Comparison of ENCODE assay signal across 9 cellular contexts in genomic region chr22:21621891-21622623, GRCh38. TPM values are rescaled to one million over a fixed set of nuclear protein-coding genes. Genes with fewer than 3 reads are reported as not detected.
DNase-seq lines count a peak whose midpoint lies in the region; ATAC-seq and TF ChIP-seq lines count a peak whose summit lies in the region.
"Had no signal": no experiment of that assay in that cellular context is flagged by ENCODE, and none has a peak within 500 bp of the region (broad histone marks: within the 10 kb centered on the region; RNA-seq: fewer than 3 reads in every experiment).

No MANE protein-coding gene starts in this region.

- no peak overlapping the region for H3K4me3 ChIP-seq in GM23248
- H3K4me3 ChIP-seq in gastrocnemius medialis = no peak overlapping the region
- H3K4me3 ChIP-seq: stomach had no signal

- no peaks in the 10 kb centered on the region for H3K9me2 ChIP-seq in GM23248 (ENCODE audit: insufficient read depth)

- peaks cover 60% of the 10 kb centered on the region for H3K36me3 Mint-ChIP-seq in effector memory CD8-positive, alpha-beta T cell (ENCODE audit: insufficient read depth)
- peaks cover 9% of the 10 kb centered on the region for H3K36me3 Mint-ChIP-seq in osteocyte (ENCODE audit: unreplicated experiment)

- no peak for TF ChIP-seq POLR2A in gastrocnemius medialis (IDR thresholded peaks at IDR 0.05)

- peak overlapping the region; percentile 46 to 62 for H3K27ac Mint-ChIP-seq in effector memory CD8-positive, alpha-beta T cell
- peak overlapping the region; percentile 54 for H3K27ac Mint-ChIP-seq in osteocyte (ENCODE audit: unreplicated experiment)

- H3K79me2 ChIP-seq in GM23248 (ENCODE audit: insufficient read depth) = peaks cover 96% of the 10 kb centered on the region

- H3K36me3 ChIP-seq in GM23248 (ENCODE audit: low read depth) = peaks cover 3% of the 10 kb centered on the region; the same call in 1 of the 2 replicates
- no peaks in the 10 kb centered on the region for H3K36me3 ChIP-seq in gastrocnemius medialis

- ATAC-seq in effector memory CD8-positive, alpha-beta T cell (replicated peaks) = no peak
- ATAC-seq in gastrocnemius medialis (no peak), HG03442 (IDR thresholded peaks at IDR 0.05; ENCODE audit: unreplicated experiment) (no peak)

- no peak overlapping the region for H3K4me2 ChIP-seq in GM23248 (ENCODE audit: unreplicated experiment)

- H3K27ac ChIP-seq in GM23248 = peak overlapping the region; percentile 45
- H3K27ac ChIP-seq in gastrocnemius medialis = no peak overlapping the region
- H3K27ac ChIP-seq: stomach had no signal

- peaks cover 31 to 39% of the 10 kb centered on the region in 2 donors for H3K4me1 Mint-ChIP-seq in effector memory CD8-positive, alpha-beta T cell (ENCODE audit: low read depth in 2 of 2)
- H3K4me1 Mint-ChIP-seq in osteocyte (ENCODE audit: unreplicated experiment) = peaks cover 37% of the 10 kb centered on the region

- H2AFZ ChIP-seq in GM23248 = no peak overlapping the region

- DNase-seq in GM23248 (peak; percentile 40), OCI-M1 (lab: John Stamatoyannopoulos, UW) (peak; percentile 63), osteocyte (ENCODE audit: extremely low spot score, unreplicated experiment) (no peak), gastrocnemius medialis (no peak), NCI-H524 (lab: John Stamatoyannopoulos, UW) (no peak)
- no peak for DNase-seq in effector memory CD8-positive, alpha-beta T cell
- DNase-seq: NCI-H1436, stomach had no signal

- H3K4me3 Mint-ChIP-seq in effector memory CD8-positive, alpha-beta T cell = no peak overlapping the region
- H3K4me3 Mint-ChIP-seq in osteocyte (ENCODE audit: unreplicated experiment) = no peak overlapping the region

- peaks cover 8% of the 10 kb centered on the region; the same call in 1 of the 2 replicates for H4K20me1 ChIP-seq in GM23248 (ENCODE audit: insufficient read depth)

- in situ Hi-C loops in GM23248 (cut with MboI) = no loop called here
- in situ Hi-C loops in gastrocnemius medialis (cut with MboI; ENCODE audit: low sequenced_read_pairs in 4 of 4) = no loop called here

- TF ChIP-seq CTCF in osteocyte (IDR thresholded peaks at IDR 0.05) (no peak), gastrocnemius medialis (IDR thresholded peaks at IDR 0.05 in 4 of 5, conservative IDR thresholded peaks at IDR 0.05 in 1 of 5) (no peak)

- H3K9me3 ChIP-seq in GM23248 (ENCODE audit: low read depth) (no peaks in the 10 kb centered on the region), gastrocnemius medialis (no peaks in the 10 kb centered on the region)
- H3K9me3 ChIP-seq: stomach had no signal

- H3K27me3 Mint-ChIP-seq in effector memory CD8-positive, alpha-beta T cell = no peaks in the 10 kb centered on the region
- no peaks in the 10 kb centered on the region for H3K27me3 Mint-ChIP-seq in osteocyte (ENCODE audit: unreplicated experiment)

- peaks cover 23% of the 10 kb centered on the region for H3F3A ChIP-seq in GM23248 (ENCODE audit: insufficient read depth)

- H3K9ac ChIP-seq in GM23248 = peak overlapping the region; percentile 17; the same call in 1 of the 2 replicates

- 49 to 53% methylated on average over 11 of the region's 11 CpGs for WGBS in GM23248 (ENCODE audit: low coverage in 1 of 2, low lambda C conversion rate in 2 of 2, missing lambda C conversion rate in 2 of 2), 2 experiments

- intact Hi-C loops in gastrocnemius medialis (cut with DNase I; ENCODE audit: low total_unique reads) = no loop called here

- no peaks in the 10 kb centered on the region for H3K9me3 Mint-ChIP-seq in effector memory CD8-positive, alpha-beta T cell
- no peaks in the 10 kb centered on the region for H3K9me3 Mint-ChIP-seq in osteocyte (ENCODE audit: unreplicated experiment)

- peaks cover 5% of the 10 kb centered on the region; the same call in 1 of the 2 replicates for H3K4me1 ChIP-seq in GM23248 (ENCODE audit: insufficient read depth)
- H3K4me1 ChIP-seq in gastrocnemius medialis = peaks cover 32 to 34% of the 10 kb centered on the region in 2 donors

- H3K27me3 ChIP-seq in GM23248 (replicated peaks; ENCODE audit: insufficient read depth) (no peaks in the 10 kb centered on the region), gastrocnemius medialis (no peaks in the 10 kb centered on the region)
- H3K27me3 ChIP-seq: stomach had no signal

RNA-seq across cellular contexts. Expression of gene YDJC, which starts 7.8 kb away (rescaled TPM):
- 27.1 and 31.5 TPM in 2 replicates for total RNA-seq in GM23248 (2014; rRNA removed; shearing (Covaris generic))
- 20.0 and 25.1 TPM in 2 replicates for polyA plus RNA-seq in GM23248 (2016; fragmentation: Nextera tagmentation; extraction: Ambion mirVana)
- total RNA-seq in osteocyte (15.7 and 15.9 TPM in 2 replicates), gastrocnemius medialis (10 to 100 TPM in 1 of 4 donors, 1 to 10 TPM in 3; 5.2 to 10.8 (median 6.3) TPM)

RNA-seq across cellular contexts. Expression of gene CCDC116, which starts 10.5 kb away (rescaled TPM):
- total RNA-seq in GM23248 (2014; rRNA removed; shearing (Covaris generic)) = 0.54 TPM in 1 of 2 replicates, not detected in the other
- 0.10 TPM in 1 of 2 replicates, not detected in the other for polyA plus RNA-seq in GM23248 (2016; fragmentation: Nextera tagmentation; extraction: Ambion mirVana)
- total RNA-seq in osteocyte (0.59 and 0.78 TPM in 2 replicates), gastrocnemius medialis (under 1 TPM in 2 of 4 donors, not detected in 2; 0.20 to 0.22 TPM)
- total RNA-seq: stomach had no signal

RNA-seq across cellular contexts. Expression of gene SDF2L1, which starts 20.0 kb away (rescaled TPM):
- total RNA-seq in GM23248 (2014; rRNA removed; shearing (Covaris generic)) = 28.8 and 33.9 TPM in 2 replicates
- 37.2 and 38.7 TPM in 2 replicates for polyA plus RNA-seq in GM23248 (2016; fragmentation: Nextera tagmentation; extraction: Ambion mirVana)
- total RNA-seq in osteocyte (20.7 and 23.2 TPM in 2 replicates), gastrocnemius medialis (10 to 100 TPM in 3 of 4 donors, 1 to 10 TPM in 1; 8.5 to 33.2 (median 23.3) TPM)

RNA-seq across cellular contexts. Expression of gene PPIL2, which starts 43.8 kb away (rescaled TPM):
- total RNA-seq in GM23248 (2014; rRNA removed; shearing (Covaris generic)) = 22.3 and 23.7 TPM in 2 replicates
- polyA plus RNA-seq in GM23248 (2016; fragmentation: Nextera tagmentation; extraction: Ambion mirVana) = 26.1 TPM in 2 replicates
- total RNA-seq in osteocyte = 44.5 and 49.5 TPM in 2 replicates
- total RNA-seq in gastrocnemius medialis = 10 to 100 TPM; 16.8 to 24.8 (median 20.5) TPM

RNA-seq across cellular contexts. Expression of gene UBE2L3, which starts 54.5 kb away (rescaled TPM):
- 41.9 and 57.2 TPM in 2 replicates for total RNA-seq in GM23248 (2014; rRNA removed; shearing (Covaris generic))
- 115 TPM in 2 replicates for polyA plus RNA-seq in GM23248 (2016; fragmentation: Nextera tagmentation; extraction: Ambion mirVana)
- 57.1 and 57.9 TPM in 2 replicates for total RNA-seq in osteocyte
- total RNA-seq in gastrocnemius medialis = 10 to 100 TPM; 61.5 to 88.7 (median 70.5) TPM

Comparison
In these comparisons a context has a peak if more than half of its experiments do, and no peak if none do; other contexts are left out.
1. DNase-seq: peak in GM23248 (single experiment) and OCI-M1 (single experiment); none in effector memory CD8-positive, alpha-beta T cell (0 of 3), osteocyte (single experiment), gastrocnemius medialis (0 of 2) and NCI-H524 (0 of 2).